In the genomic region with DNA sequence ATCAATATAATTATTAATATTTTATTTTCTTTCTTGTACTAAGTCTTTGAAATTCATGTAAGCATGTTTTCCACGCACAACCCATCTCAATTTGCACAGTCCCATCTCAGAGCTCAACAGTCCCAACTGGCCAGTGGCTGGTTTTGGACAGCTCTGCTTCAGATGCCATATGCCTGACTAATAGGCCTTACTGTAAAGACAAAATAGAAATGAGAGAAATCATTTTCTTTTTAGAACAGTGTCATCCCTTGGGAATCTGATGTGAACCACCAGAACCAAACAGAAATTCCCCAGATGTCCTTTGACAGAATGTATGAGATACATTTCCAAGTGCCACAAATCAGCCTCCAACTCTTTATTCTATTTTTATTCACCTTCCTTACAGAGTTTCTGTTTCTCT, we compare ENCODE assay signal across 17 cellular contexts.
A peak's percentile ranks its signal among the peaks of the same experiment; 100 is the strongest.
DNase-seq lines count a peak whose midpoint lies in the region; ATAC-seq, FAIRE-seq and TF ChIP-seq lines count a peak whose summit lies in the region.
"Had no signal": no experiment of that assay in that cellular context is flagged by ENCODE, and none has a peak within 500 bp of the region (broad histone marks: within the 10 kb centered on the region; RNA-seq: fewer than 3 reads in every experiment).

No MANE protein-coding gene starts in this region.

- peak; percentile 77 for DNase-seq in AG08395 (ENCODE audit: low spot score)
- DNase-seq in GM04504 (ENCODE audit: low read depth) = peak; percentile 65
- peak; percentile 87 for DNase-seq in astrocyte (ENCODE audit: low read depth)
- DNase-seq in immature natural killer cell = no peak
- no peak for DNase-seq in Peyer's patch
- DNase-seq in suprapubic skin (ENCODE audit: low spot score in 2 of 2) = no peak
- DNase-seq: activated B cell treated with CpG ODN at 0.5 μM for 24 hours; activated T-cell treated with anti-CD3 and anti-CD28 coated beads, Interleukin-2, amount 50 U/mL, for 4 hours; dermis blood vessel endothelial cell; DMS79 treated with DMSO at 0.1 percent for 48 hours; esophagus squamous epithelium; midbrain had no signal

- H3K36me3 ChIP-seq in astrocyte (ENCODE audit: insufficient read depth, low read length) = peaks cover 45% of the 10 kb centered on the region
- peaks cover 0 to 43% (median 0%) of the 10 kb centered on the region in 3 donors for H3K36me3 ChIP-seq in Peyer's patch
- peaks cover 46% of the 10 kb centered on the region for H3K36me3 ChIP-seq in suprapubic skin

- peak overlapping the region; percentile 59 for H3K4me2 ChIP-seq in astrocyte (ENCODE audit: low read length)

- H4K20me1 ChIP-seq in astrocyte (ENCODE audit: insufficient read depth, low read length) = peaks cover 14% of the 10 kb centered on the region

- no peak for TF ChIP-seq EP300 in suprapubic skin (IDR thresholded peaks at IDR 0.05)

- peak overlapping the region; percentile 57 for H3K27ac ChIP-seq in astrocyte (ENCODE audit: low read depth, low read length)
- no peak overlapping the region for H3K27ac ChIP-seq in Peyer's patch
- H3K27ac ChIP-seq in suprapubic skin = no peak overlapping the region
- H3K27ac ChIP-seq: esophagus squamous epithelium, tibial nerve had no signal

- peak overlapping the region; percentile 17 for H3K9ac ChIP-seq in astrocyte (ENCODE audit: low read length)

- H3K9me3 ChIP-seq in astrocyte (ENCODE audit: insufficient read depth, low read depth, low read length) (no peaks in the 10 kb centered on the region), Peyer's patch (no peaks in the 10 kb centered on the region), suprapubic skin (no peaks in the 10 kb centered on the region)
- H3K9me3 ChIP-seq: esophagus squamous epithelium, tibial nerve had no signal

- no peaks in the 10 kb centered on the region for H3K79me2 ChIP-seq in astrocyte (ENCODE audit: insufficient read depth, low read length)

- H3K4me1 ChIP-seq in astrocyte (ENCODE audit: insufficient read depth, low read length) (peaks cover 9% of the 10 kb centered on the region), Peyer's patch (no peaks in the 10 kb centered on the region), suprapubic skin (peaks cover 4% of the 10 kb centered on the region)
- H3K4me1 ChIP-seq: esophagus squamous epithelium had no signal

- TF ChIP-seq CTCF in astrocyte (IDR thresholded peaks at IDR 0.05; ENCODE audit: insufficient read depth, low read depth, low read length) = no peak
- TF ChIP-seq CTCF in Peyer's patch (IDR thresholded peaks at IDR 0.05) = no peak
- no peak for TF ChIP-seq CTCF in suprapubic skin (IDR thresholded peaks at IDR 0.05)

- FAIRE-seq in astrocyte (lab: Jason Lieb, UNC) = peak; percentile 66
- FAIRE-seq: GM12892, islet of Langerhans had no signal

- H3K4me3 ChIP-seq in astrocyte (ENCODE audit: insufficient read depth, low read depth, low read length) = no peak overlapping the region
- no peak overlapping the region for H3K4me3 ChIP-seq in Peyer's patch
- H3K4me3 ChIP-seq in suprapubic skin = no peak overlapping the region
- H3K4me3 ChIP-seq: esophagus squamous epithelium, tibial nerve had no signal

- H3K9me3 Mint-ChIP-seq in astrocyte (ENCODE audit: unreplicated experiment) (no peaks in the 10 kb centered on the region), immature natural killer cell (no peaks in the 10 kb centered on the region)
- H3K9me3 Mint-ChIP-seq: activated B cell treated with CpG ODN at 0.5 μM for 24 hours; activated T-cell treated with anti-CD3 and anti-CD28 coated beads, Interleukin-2, amount 50 U/mL, for 4 hours had no signal

- H3K4me3 Mint-ChIP-seq in astrocyte (ENCODE audit: unreplicated experiment) = no peak overlapping the region
- no peak overlapping the region for H3K4me3 Mint-ChIP-seq in immature natural killer cell
- H3K4me3 Mint-ChIP-seq: activated B cell treated with CpG ODN at 0.5 μM for 24 hours; activated T-cell treated with anti-CD3 and anti-CD28 coated beads, Interleukin-2, amount 50 U/mL, for 4 hours had no signal

- ATAC-seq in GM21786 (IDR thresholded peaks at IDR 0.05; ENCODE audit: unreplicated experiment) = no peak
- ATAC-seq in HG03045 (IDR thresholded peaks at IDR 0.05; ENCODE audit: unreplicated experiment) = no peak
- ATAC-seq: activated T-cell treated with anti-CD3 and anti-CD28 coated beads, Interleukin-2, amount 50 U/mL, for 4 hours had no signal

- H3K27me3 Mint-ChIP-seq in astrocyte (ENCODE audit: low read depth, unreplicated experiment) (no peaks in the 10 kb centered on the region), immature natural killer cell (ENCODE audit: low read depth in 3 of 3) (peaks cover 0 to 6% (median 2%) of the 10 kb centered on the region in 3 donors)
- H3K27me3 Mint-ChIP-seq: activated B cell treated with CpG ODN at 0.5 μM for 24 hours had no signal

- 92% methylated on average over 1 of the region's 1 CpG for WGBS in suprapubic skin

- H3K4me1 Mint-ChIP-seq in astrocyte (ENCODE audit: low read depth, unreplicated experiment) = peaks cover 22% of the 10 kb centered on the region
- peaks cover 0 to 6% of the 10 kb centered on the region in 2 donors for H3K4me1 Mint-ChIP-seq in immature natural killer cell
- H3K4me1 Mint-ChIP-seq: activated B cell treated with CpG ODN at 0.5 μM for 24 hours had no signal

- H2AFZ ChIP-seq in astrocyte (ENCODE audit: low read depth, low read length) = no peak overlapping the region

- no peaks in the 10 kb centered on the region for H3K27me3 ChIP-seq in astrocyte (ENCODE audit: insufficient read depth, low read length)
- H3K27me3 ChIP-seq in Peyer's patch = no peaks in the 10 kb centered on the region
- H3K27me3 ChIP-seq in suprapubic skin = no peaks in the 10 kb centered on the region
- H3K27me3 ChIP-seq: esophagus squamous epithelium, tibial nerve had no signal

- H3K36me3 Mint-ChIP-seq in astrocyte (ENCODE audit: low read depth, unreplicated experiment) = peaks cover 13% of the 10 kb centered on the region
- H3K36me3 Mint-ChIP-seq in immature natural killer cell = peaks cover 39 to 65% (median 46%) of the 10 kb centered on the region in 3 donors

- H3K27ac Mint-ChIP-seq in astrocyte (ENCODE audit: unreplicated experiment) = peak overlapping the region; percentile 86
- H3K27ac Mint-ChIP-seq in immature natural killer cell = peak overlapping the region in 4 of 6 donors; percentile 19 to 74 (median 56)

- no peak for TF ChIP-seq POLR2A in Peyer's patch (IDR thresholded peaks at IDR 0.05)
- no peak for TF ChIP-seq POLR2A in suprapubic skin (IDR thresholded peaks at IDR 0.05)

Comparison
In these comparisons a context has a peak if more than half of its experiments do, and no peak if none do; other contexts are left out.
1. DNase-seq: peak in AG08395 (single experiment), GM04504 (single experiment) and astrocyte (single experiment); none in immature natural killer cell (0 of 3), Peyer's patch (0 of 3) and suprapubic skin (0 of 2).